ENCODE assay signal across 1 cellular context in genomic region chr10:6472494-6473005, GRCh38.
TF ChIP-seq lines count a peak whose summit lies in the region.

No MANE protein-coding gene starts in this region.

TF ChIP-seq in GM12878, 131 proteins besides CTCF, POLR2A, EP300 and RAD21 (continued from another document):
- peak; percentile 55; the same call in 1 of the 2 replicates for TF ChIP-seq RELB (IDR thresholded peaks at IDR 0.05; ENCODE audit: low read depth)
TF ChIP-seq in GM12878: peak in this region for 6; not testable (repeated sequence) for 125.
